Comparison of ENCODE assay signal across 1 cellular context in genomic region chr3:193011956-193012355, GRCh38.
TF ChIP-seq lines count a peak whose summit lies in the region.

No MANE protein-coding gene starts in this region.

TF ChIP-seq in K562, 482 proteins besides CTCF, POLR2A, EP300 and RAD21 (continued from another document):
- TF ChIP-seq TRIM25 (IDR thresholded peaks at IDR 0.05; ENCODE audit: borderline replicate concordance): no peak
